ENCODE assay signal across 8 cellular contexts in genomic region chr7:43658718-43659548, GRCh38.
DNase-seq lines count a peak whose midpoint lies in the region; ATAC-seq and TF ChIP-seq lines count a peak whose summit lies in the region.

No MANE protein-coding gene starts in this region.

- no peaks in the 10 kb centered on the region for H3K27me3 Mint-ChIP-seq in endodermal cell (ENCODE audit: insufficient read depth)

- ATAC-seq in HG02970 (IDR thresholded peaks at IDR 0.05; ENCODE audit: low FRiP score, unreplicated experiment), result no peak

- H3K9me3 Mint-ChIP-seq in endodermal cell, result no peaks in the 10 kb centered on the region

- H3K4me3 ChIP-seq in endodermal cell (ENCODE audit: low read length), result no peak overlapping the region

- WGBS in endodermal cell (ENCODE audit: insufficient coverage in 1 of 2, insufficient read length in 1 of 2), 2 experiments, result 92 to 96% methylated on average over 6 to 7 of the region's 7 CpGs

- H3K27me3 ChIP-seq in endodermal cell (ENCODE audit: control insufficient read depth, insufficient read depth, low read length, poor library complexity, severe bottlenecking), result no peaks in the 10 kb centered on the region

- no peaks in the 10 kb centered on the region for H3K9me3 ChIP-seq in endodermal cell (ENCODE audit: control insufficient read depth, low read length)

- H3K4me1 Mint-ChIP-seq in endodermal cell, result peaks cover 23% of the 10 kb centered on the region

- H3K4me3 Mint-ChIP-seq in endodermal cell, result no peak overlapping the region

- peaks cover 19% of the 10 kb centered on the region for H3K36me3 ChIP-seq in endodermal cell (ENCODE audit: control insufficient read depth, insufficient read depth, low read length)

- H3K36me3 Mint-ChIP-seq in endodermal cell (ENCODE audit: low read depth), result peaks cover 39% of the 10 kb centered on the region

- no peak overlapping the region for H3K27ac ChIP-seq in endodermal cell (ENCODE audit: low read depth, low read length)

- H3K27ac Mint-ChIP-seq in endodermal cell, result peak overlapping the region; percentile 56

- peak; percentile 43 to 47 for DNase-seq in stimulated activated CD4-positive, alpha-beta T cell treated with anti-CD3 and anti-CD28 coated beads, Interleukin-15, amount 100 ng/mL, for 48 hours (ENCODE audit: low read depth in 2 of 2)
- no peak for DNase-seq in stimulated activated CD4-positive, alpha-beta T cell treated with anti-CD3 and anti-CD28 coated beads, Interleukin-2, amount 100 ng/mL, for 48 hours
- DNase-seq in LoVo (ENCODE audit: low spot score) (peak; percentile 16), endodermal cell (no peak), HK-2 (ENCODE audit: unreplicated experiment) (no peak), iPS-NIHi11 (ENCODE audit: low spot score) (no peak)
- peak; percentile 49 to 58 for DNase-seq in stimulated activated CD4-positive, alpha-beta T cell treated with anti-CD3 and anti-CD28 coated beads, Interleukin-2, amount 100 ng/mL, for 24 hours

- TF ChIP-seq CTCF in endodermal cell (conservative IDR thresholded peaks at IDR 0.05), result no peak

- H3K9ac ChIP-seq in endodermal cell (ENCODE audit: extremely low read depth, low read length, poor library complexity, severe bottlenecking), result no peak overlapping the region

- H3K4me1 ChIP-seq in endodermal cell (ENCODE audit: control insufficient read depth, insufficient read depth, low read length), result no peaks in the 10 kb centered on the region

Comparison
In these comparisons a context has a peak if more than half of its experiments do, and no peak if none do; other contexts are left out.
1. DNase-seq: peak in stimulated activated CD4-positive, alpha-beta T cell treated with anti-CD3 and anti-CD28 coated beads, Interleukin-15, amount 100 ng/mL, for 48 hours (2 of 2), LoVo (single experiment) and stimulated activated CD4-positive, alpha-beta T cell treated with anti-CD3 and anti-CD28 coated beads, Interleukin-2, amount 100 ng/mL, for 24 hours (2 of 2); none in stimulated activated CD4-positive, alpha-beta T cell treated with anti-CD3 and anti-CD28 coated beads, Interleukin-2, amount 100 ng/mL, for 48 hours (0 of 2), endodermal cell (single experiment), HK-2 (single experiment) and iPS-NIHi11 (single experiment).